8 cellular contexts compared by ENCODE assay signal in genomic region chr7:116173051-116174028, GRCh38. TPM values are rescaled to one million over a fixed set of nuclear protein-coding genes. Genes with fewer than 3 reads are reported as not detected.
DNase-seq lines count a peak whose midpoint lies in the region; ATAC-seq and TF ChIP-seq lines count a peak whose summit lies in the region.

No MANE protein-coding gene starts in this region.

- peak; percentile 85 for TF ChIP-seq RAD21 in neural cell (conservative IDR thresholded peaks at IDR 0.05)

- no peak for ATAC-seq in RWPE2 (ENCODE audit: low read depth)
- no peak for ATAC-seq in HG02642 (IDR thresholded peaks at IDR 0.05; ENCODE audit: poor library complexity, unreplicated experiment)

- H3K9ac ChIP-seq in neural cell (ENCODE audit: low read length) = no peak overlapping the region

- H3K4me3 ChIP-seq in RWPE2 (ENCODE audit: severe bottlenecking) = no peak overlapping the region
- H3K4me3 ChIP-seq in epithelial cell of esophagus (ENCODE audit: low read length) = no peak overlapping the region
- H3K4me3 ChIP-seq in neural cell (ENCODE audit: low read length) = no peak overlapping the region

- H4K20me1 ChIP-seq in neural cell (ENCODE audit: insufficient read depth) = no peaks in the 10 kb centered on the region

- no peaks in the 10 kb centered on the region for H3F3A ChIP-seq in neural cell (ENCODE audit: insufficient read depth, low read length, poor library complexity, severe bottlenecking)

- H3K9me3 ChIP-seq in RWPE2 (ENCODE audit: severe bottlenecking) (no peaks in the 10 kb centered on the region), neural cell (ENCODE audit: low read length) (no peaks in the 10 kb centered on the region)

- no peaks in the 10 kb centered on the region for H3K27me3 ChIP-seq in RWPE2 (ENCODE audit: insufficient read depth, poor library complexity, severe bottlenecking)
- no peaks in the 10 kb centered on the region for H3K27me3 ChIP-seq in neural cell (ENCODE audit: insufficient read depth, low read depth, low read length)

- no peaks in the 10 kb centered on the region for H3K9me2 ChIP-seq in neural cell (ENCODE audit: insufficient read depth, low read length)

- peak; percentile 45 for TF ChIP-seq CTCF in GM10266 (IDR thresholded peaks at IDR 0.05; ENCODE audit: control insufficient read depth, insufficient read depth, low read depth, missing control alignments)
- peak; percentile 83 for TF ChIP-seq CTCF in RWPE2 (IDR thresholded peaks at IDR 0.05; ENCODE audit: poor library complexity, severe bottlenecking)
- peak; percentile 43 for TF ChIP-seq CTCF in epithelial cell of esophagus (IDR thresholded peaks at IDR 0.05; ENCODE audit: insufficient read depth, low read depth, low read length, missing control alignments)
- peak; percentile 85 for TF ChIP-seq CTCF in neural cell (IDR thresholded peaks at IDR 0.05; ENCODE audit: poor library complexity, severe bottlenecking)

- H3K27ac ChIP-seq in RWPE2 (ENCODE audit: poor library complexity, severe bottlenecking) (no peak overlapping the region), neural cell (ENCODE audit: low read length) (no peak overlapping the region)

- no peak overlapping the region for H2AFZ ChIP-seq in neural cell (ENCODE audit: low read depth, low read length)

- peaks cover 22% of the 10 kb centered on the region for H3K4me1 ChIP-seq in RWPE2 (ENCODE audit: insufficient read depth, poor library complexity, severe bottlenecking)

- DNase-seq in AG20443 (ENCODE audit: low spot score) (peak; percentile 35), GM10266 (ENCODE audit: extremely low spot score) (peak; percentile 34), Kasumi-1 (lab: John Stamatoyannopoulos, UW) (peak; percentile 72 to 86), RWPE2 (ENCODE audit: low spot score) (no peak), epithelial cell of esophagus (ENCODE audit: low read depth) (peak; percentile 74)
- DNase-seq in activated CD4-positive, alpha-beta T cell treated with anti-CD3 and anti-CD28 coated beads, Interleukin-2, amount 50 U/mL, for 1 hour = no peak

- H3K4me2 ChIP-seq in neural cell (ENCODE audit: low read length) = no peak overlapping the region

- H3K36me3 ChIP-seq in RWPE2 (ENCODE audit: low read depth) (no peaks in the 10 kb centered on the region), neural cell (ENCODE audit: insufficient read depth, low read length) (no peaks in the 10 kb centered on the region)

- no peaks in the 10 kb centered on the region for H3K79me2 ChIP-seq in neural cell (replicated peaks; ENCODE audit: insufficient read depth, low read length)

- no peak for TF ChIP-seq EP300 in neural cell (conservative IDR thresholded peaks at IDR 0.05; ENCODE audit: poor library complexity, severe bottlenecking)

TF ChIP-seq in neural cell, 6 proteins besides CTCF, POLR2A, EP300 and RAD21:
- no peak for TF ChIP-seq EZH2 (IDR thresholded peaks at IDR 0.05; ENCODE audit: borderline replicate concordance, insufficient read depth, low read length, poor library complexity, severe bottlenecking)
- TF ChIP-seq SMC3 (conservative IDR thresholded peaks at IDR 0.05; ENCODE audit: poor library complexity) = peak; percentile 84
TF ChIP-seq in neural cell: peak in this region for 1.

RNA-seq across cellular contexts. Expression of gene TES, which starts 37.0 kb away (rescaled TPM):
- 19.8 and 38.0 TPM in 2 replicates for polyA plus RNA-seq in neural cell
- 31.9 and 39.9 TPM in 2 replicates for polyA minus RNA-seq in neural cell

Comparison
In these comparisons a context has a peak if more than half of its experiments do, and no peak if none do; other contexts are left out.
1. DNase-seq: peak in AG20443 (single experiment), GM10266 (single experiment), Kasumi-1 (2 of 2) and epithelial cell of esophagus (single experiment); none in RWPE2 (single experiment) and activated CD4-positive, alpha-beta T cell treated with anti-CD3 and anti-CD28 coated beads, Interleukin-2, amount 50 U/mL, for 1 hour (single experiment).
2. Peak in every context shown above with its lines, with median percentiles within 50 percentile points of each other: CTCF ChIP-seq.